Comparison of ENCODE assay signal across 21 cellular contexts in genomic region chr3:167710552-167710951, GRCh38. TPM values are rescaled to one million over a fixed set of nuclear protein-coding genes. Genes with fewer than 3 reads are reported as not detected.
DNase-seq lines count a peak whose midpoint lies in the region; ATAC-seq and TF ChIP-seq lines count a peak whose summit lies in the region.
"Had no signal": no experiment of that assay in that cellular context is flagged by ENCODE, and none has a peak within 500 bp of the region (broad histone marks: within the 10 kb centered on the region; RNA-seq: fewer than 3 reads in every experiment).

No MANE protein-coding gene starts in this region.

- peaks cover 28% of the 10 kb centered on the region for H3K36me3 Mint-ChIP-seq in MCF 10A (ENCODE audit: insufficient read depth, unreplicated experiment)
- peaks cover 46% of the 10 kb centered on the region for H3K36me3 Mint-ChIP-seq in activated T-helper 1 cell treated with anti-CD3 and anti-CD28 coated beads, Interleukin-12 subunit alpha, Interleukin-12 subunit beta, Interleukin-2, Interleukin-4 antibody, amounts not matched to agents 30 ng/mL and 10 ng/mL and 1 ng/mL, durations not matched to agents 14 hours and 24 hours and 36 hours (ENCODE audit: low read depth)

- H3K4me2 ChIP-seq in mammary epithelial cell (ENCODE audit: insufficient read depth, low read depth, low read length): no peak overlapping the region
- H3K4me2 ChIP-seq: BLaER1 treated with 17β-estradiol and CSF1 and Interleukin-3, amounts not matched to agents 10 nM and 100 nM had no signal

- H3K9me3 ChIP-seq in mammary epithelial cell (replicated peaks; ENCODE audit: insufficient read depth, low read length) (no peaks in the 10 kb centered on the region), mucosa of descending colon (no peaks in the 10 kb centered on the region), transverse colon (no peaks in the 10 kb centered on the region)
- H3K9me3 ChIP-seq: Peyer's patch had no signal

- peaks cover 30% of the 10 kb centered on the region for H3K4me1 Mint-ChIP-seq in MCF 10A (ENCODE audit: insufficient read depth, unreplicated experiment)
- H3K4me1 Mint-ChIP-seq in activated T-helper 1 cell treated with anti-CD3 and anti-CD28 coated beads, Interleukin-12 subunit alpha, Interleukin-12 subunit beta, Interleukin-2, Interleukin-4 antibody, amounts not matched to agents 30 ng/mL and 10 ng/mL and 1 ng/mL, durations not matched to agents 14 hours and 24 hours and 36 hours (ENCODE audit: low read depth): peaks cover 46% of the 10 kb centered on the region

- H3K27ac Mint-ChIP-seq in MCF 10A (ENCODE audit: low read depth, unreplicated experiment): peak overlapping the region; percentile 52
- peak overlapping the region; percentile 63 for H3K27ac Mint-ChIP-seq in activated T-helper 1 cell treated with anti-CD3 and anti-CD28 coated beads, Interleukin-12 subunit alpha, Interleukin-12 subunit beta, Interleukin-2, Interleukin-4 antibody, amounts not matched to agents 30 ng/mL and 10 ng/mL and 1 ng/mL, durations not matched to agents 14 hours and 24 hours and 36 hours

- BruUV-seq in MCF 10A (replicated peaks; lab: Mats Ljungman, UMichigan): no TSS peak
- no TSS peak for BruUV-seq in mammary epithelial cell (replicated peaks; lab: Mats Ljungman, UMichigan)

- ATAC-seq in mucosa of descending colon: peak; percentile 80
- no peak for ATAC-seq in HG03439 (IDR thresholded peaks at IDR 0.05; ENCODE audit: unreplicated experiment)
- ATAC-seq: HepG2 had no signal

- no peaks in the 10 kb centered on the region for H3K27me3 Mint-ChIP-seq in MCF 10A (ENCODE audit: insufficient read depth, unreplicated experiment)
- no peaks in the 10 kb centered on the region for H3K27me3 Mint-ChIP-seq in activated T-helper 1 cell treated with anti-CD3 and anti-CD28 coated beads, Interleukin-12 subunit alpha, Interleukin-12 subunit beta, Interleukin-2, Interleukin-4 antibody, amounts not matched to agents 30 ng/mL and 10 ng/mL and 1 ng/mL, durations not matched to agents 14 hours and 24 hours and 36 hours (ENCODE audit: insufficient read depth)

- DNase-seq in MCF 10A (ENCODE audit: unreplicated experiment) (no peak), mammary epithelial cell (no peak), mucosa of descending colon (peak in 2 of 3 donors; percentile 38 to 44), transverse colon (peak; percentile 32), superior temporal gyrus (ENCODE audit: extremely low spot score) (no peak), HEK293T (ENCODE audit: extremely low spot score) (no peak)
- DNase-seq in activated T-helper 1 cell treated with anti-CD3 and anti-CD28 coated beads, Interleukin-12 subunit alpha, Interleukin-12 subunit beta, Interleukin-2, Interleukin-4 antibody, amounts not matched to agents 30 ng/mL and 10 ng/mL and 1 ng/mL, durations not matched to agents 14 hours and 24 hours and 36 hours (ENCODE audit: low spot score): no peak
- DNase-seq: DMS79; HCEC 1CT; KG1; MV-4-11; NCI-H1694 treated with DMSO at 0.1 percent for 48 hours; NCI-H510A; NCI-H748 treated with DMSO at 0.1 percent for 48 hours; NK-92 treated with Interleukin-12 subunit alpha and Interleukin-12 subunit beta, amount 100 ng/mL, for 24 hours; Peyer's patch had no signal

- H4K20me1 ChIP-seq in mammary epithelial cell (ENCODE audit: insufficient read depth, low read length): no peaks in the 10 kb centered on the region

- TF ChIP-seq EP300 in transverse colon (IDR thresholded peaks at IDR 0.05; ENCODE audit: low read depth): no peak

- in situ Hi-C loops in mammary epithelial cell (cut with MboI; ENCODE audit: low sequenced_read_pairs in 2 of 2): no loop called here
- in situ Hi-C loops in transverse colon (cut with MboI; ENCODE audit: low pct_ligation_motif_present in 1 of 4, low pct_unique_long_range_greater_than_20kb in 1 of 4, low sequenced_read_pairs in 3 of 4): no loop called here

- CTCF ChIA-PET in MCF 10A (lab: Yijun Ruan, JAX) (no interaction called here), mammary epithelial cell (lab: Charles Lee; ENCODE audit: low non-redundant PET) (no interaction called here), HEK293T (lab: Yijun Ruan, JAX) (no interaction called here)

- intact Hi-C loops in MCF 10A (cut with micrococcal nuclease): no loop called here
- intact Hi-C loops in mammary epithelial cell (cut with micrococcal nuclease): no loop called here
- intact Hi-C loops in activated T-helper 1 cell treated with anti-CD3 and anti-CD28 coated beads, Interleukin-12 subunit alpha, Interleukin-12 subunit beta, Interleukin-2, Interleukin-4 antibody, amounts not matched to agents 30 ng/mL and 10 ng/mL and 1 ng/mL, durations not matched to agents 14 hours and 24 hours and 36 hours (cut with micrococcal nuclease): no loop called here
- intact Hi-C loops in mucosa of descending colon (cut with DNase I, micrococcal nuclease): no loop called here
- intact Hi-C loops in transverse colon (cut with DNase I; ENCODE audit: low total_unique reads): no loop called here

- no peaks in the 10 kb centered on the region for H3K9me3 Mint-ChIP-seq in MCF 10A (ENCODE audit: unreplicated experiment)
- H3K9me3 Mint-ChIP-seq in activated T-helper 1 cell treated with anti-CD3 and anti-CD28 coated beads, Interleukin-12 subunit alpha, Interleukin-12 subunit beta, Interleukin-2, Interleukin-4 antibody, amounts not matched to agents 30 ng/mL and 10 ng/mL and 1 ng/mL, durations not matched to agents 14 hours and 24 hours and 36 hours: no peaks in the 10 kb centered on the region

- H3K4me3 ChIP-seq in mammary epithelial cell (replicated peaks in 1 of 3; ENCODE audit: insufficient read depth in 1 of 3, low read depth in 2 of 3, low read length in 3 of 3): no peak overlapping the region
- H3K4me3 ChIP-seq in mucosa of descending colon: no peak overlapping the region
- H3K4me3 ChIP-seq in transverse colon: no peak overlapping the region
- H3K4me3 ChIP-seq: BLaER1 treated with 17β-estradiol and CSF1 and Interleukin-3, amounts not matched to agents 10 nM and 100 nM; Peyer's patch had no signal

- no peak overlapping the region for H3K9ac ChIP-seq in mammary epithelial cell (ENCODE audit: insufficient read depth, low read length)
- H3K9ac ChIP-seq: BLaER1 treated with 17β-estradiol and CSF1 and Interleukin-3, amounts not matched to agents 10 nM and 100 nM had no signal

- no peaks in the 10 kb centered on the region for H3K27me3 ChIP-seq in mammary epithelial cell (ENCODE audit: insufficient read depth, low read length)
- no peaks in the 10 kb centered on the region for H3K27me3 ChIP-seq in transverse colon
- H3K27me3 ChIP-seq: BLaER1 treated with 17β-estradiol and CSF1 and Interleukin-3, amounts not matched to agents 10 nM and 100 nM; Peyer's patch had no signal

- no peak for TF ChIP-seq POLR2A in transverse colon (IDR thresholded peaks at IDR 0.05)

- peaks cover 13% of the 10 kb centered on the region for H3K36me3 ChIP-seq in mammary epithelial cell (ENCODE audit: insufficient read depth, low read length)
- H3K36me3 ChIP-seq in mucosa of descending colon (ENCODE audit: low read depth): no peaks in the 10 kb centered on the region
- H3K36me3 ChIP-seq in transverse colon: peaks cover 0 to 35% (median 6%) of the 10 kb centered on the region in 4 donors

- no peak overlapping the region for H3K4me3 Mint-ChIP-seq in MCF 10A (ENCODE audit: unreplicated experiment)
- no peak overlapping the region for H3K4me3 Mint-ChIP-seq in activated T-helper 1 cell treated with anti-CD3 and anti-CD28 coated beads, Interleukin-12 subunit alpha, Interleukin-12 subunit beta, Interleukin-2, Interleukin-4 antibody, amounts not matched to agents 30 ng/mL and 10 ng/mL and 1 ng/mL, durations not matched to agents 14 hours and 24 hours and 36 hours

- H3K4me1 ChIP-seq in mammary epithelial cell (ENCODE audit: insufficient read depth, low read length) (no peaks in the 10 kb centered on the region), mucosa of descending colon (ENCODE audit: low read depth) (peaks cover 4% of the 10 kb centered on the region), transverse colon (peaks cover 0 to 16% (median 3%) of the 10 kb centered on the region in 4 donors)
- H3K4me1 ChIP-seq: BLaER1 treated with 17β-estradiol and CSF1 and Interleukin-3, amounts not matched to agents 10 nM and 100 nM; Peyer's patch had no signal

- dilution Hi-C loops in mammary epithelial cell (cut with HindIII; ENCODE audit: low sequenced_read_pairs): no loop called here

- TF ChIP-seq CTCF in MCF 10A (IDR thresholded peaks at IDR 0.05; ENCODE audit: unreplicated experiment) (no peak), mammary epithelial cell (conservative IDR thresholded peaks at IDR 0.05 in 1 of 2, IDR thresholded peaks at IDR 0.05 in 1 of 2; ENCODE audit: extremely low read depth in 1 of 2, insufficient read depth in 1 of 2, low read depth in 1 of 2, low read length in 2 of 2) (no peak), mucosa of descending colon (IDR thresholded peaks at IDR 0.05) (no peak), transverse colon (IDR thresholded peaks at IDR 0.05) (no peak)

- POLR2A ChIA-PET in MCF 10A (lab: Yijun Ruan, JAX): no interaction called here
- POLR2A ChIA-PET in HEK293T (lab: Yijun Ruan, JAX): no interaction called here

- peaks cover 94% of the 10 kb centered on the region for H3K79me2 ChIP-seq in mammary epithelial cell (ENCODE audit: insufficient read depth, low read length)

- H3K27ac ChIP-seq in mammary epithelial cell (ENCODE audit: insufficient read depth, low read depth, low read length) (no peak overlapping the region), transverse colon (peak overlapping the region in 1 of 4 donors; percentile 1)
- H3K27ac ChIP-seq: BLaER1 treated with 17β-estradiol and CSF1 and Interleukin-3, amounts not matched to agents 10 nM and 100 nM; Peyer's patch had no signal

- no peak overlapping the region for H2AFZ ChIP-seq in mammary epithelial cell (ENCODE audit: low read depth, low read length)

RNA-seq across cellular contexts. Expression of gene PDCD10, which starts 24.1 kb away (rescaled TPM):
- total RNA-seq in MCF 10A (2022): 62.9 and 63.3 TPM in 2 replicates
- total RNA-seq in mammary epithelial cell: 10 to 100 TPM; 70.8 to 76.1 TPM
- polyA plus RNA-seq in mammary epithelial cell: 62.4 TPM
- polyA minus RNA-seq in mammary epithelial cell: 27.5 TPM
- total RNA-seq in activated T-helper 1 cell treated with anti-CD3 and anti-CD28 coated beads, Interleukin-12 subunit alpha, Interleukin-12 subunit beta, Interleukin-2, Interleukin-4 antibody, amounts not matched to agents 30 ng/mL and 10 ng/mL and 1 ng/mL, durations not matched to agents 14 hours and 24 hours and 36 hours: 66.2 and 74.5 TPM in 2 replicates
- 10 to 100 TPM; 59.0 to 90.0 (median 79.7) TPM for total RNA-seq in mucosa of descending colon
- total RNA-seq in transverse colon: 10 to 100 TPM; 32.0 to 99.6 (median 89.0) TPM

RNA-seq across cellular contexts. Expression of gene SERPINI1, which starts 25.0 kb away (rescaled TPM):
- total RNA-seq in MCF 10A (2022) (2.5 and 2.6 TPM in 2 replicates), mammary epithelial cell (1 to 10 TPM; 1.4 to 5.0 TPM), mucosa of descending colon (1 to 10 TPM in 2 of 3 donors, under 1 TPM in 1; 0.84 to 3.6 (median 1.3) TPM), transverse colon (1 to 10 TPM in 1 of 4 donors, under 1 TPM in 1, not detected in 2; 0.79 to 1.5 TPM)
- 1.8 TPM for polyA plus RNA-seq in mammary epithelial cell
- not detected for polyA minus RNA-seq in mammary epithelial cell
- total RNA-seq in activated T-helper 1 cell treated with anti-CD3 and anti-CD28 coated beads, Interleukin-12 subunit alpha, Interleukin-12 subunit beta, Interleukin-2, Interleukin-4 antibody, amounts not matched to agents 30 ng/mL and 10 ng/mL and 1 ng/mL, durations not matched to agents 14 hours and 24 hours and 36 hours: 0.70 and 0.71 TPM in 2 replicates

RNA-seq across cellular contexts. Expression of gene WDR49, which starts 56.8 kb away (rescaled TPM):
- total RNA-seq in MCF 10A (2022): 0.54 and 0.98 TPM in 2 replicates
- under 1 TPM; 0.16 to 0.67 TPM for total RNA-seq in mammary epithelial cell
- not detected for polyA plus RNA-seq in mammary epithelial cell
- polyA minus RNA-seq in mammary epithelial cell: not detected
- total RNA-seq in activated T-helper 1 cell treated with anti-CD3 and anti-CD28 coated beads, Interleukin-12 subunit alpha, Interleukin-12 subunit beta, Interleukin-2, Interleukin-4 antibody, amounts not matched to agents 30 ng/mL and 10 ng/mL and 1 ng/mL, durations not matched to agents 14 hours and 24 hours and 36 hours: not detected in 2 replicates
- total RNA-seq in mucosa of descending colon: under 1 TPM; 0.46 to 0.95 (median 0.81) TPM
- total RNA-seq in transverse colon: under 1 TPM in 1 of 4 donors, not detected in 3; 0.96 TPM
- total RNA-seq: A673, SK-MEL-5 had no signal
- polyA plus RNA-seq: HepG2 had no signal

Comparison
In these comparisons a context has a peak if more than half of its experiments do, and no peak if none do; other contexts are left out.
1. DNase-seq: peak in mucosa of descending colon (2 of 3) and transverse colon (single experiment); none in MCF 10A (single experiment), mammary epithelial cell (single experiment), activated T-helper 1 cell treated with anti-CD3 and anti-CD28 coated beads, Interleukin-12 subunit alpha, Interleukin-12 subunit beta, Interleukin-2, Interleukin-4 antibody, amounts not matched to agents 30 ng/mL and 10 ng/mL and 1 ng/mL, durations not matched to agents 14 hours and 24 hours and 36 hours (single experiment), superior temporal gyrus (single experiment) and HEK293T (single experiment).